Comparison of ENCODE assay signal across 16 cellular contexts in genomic region chr20:58075565-58075964, GRCh38.
DNase-seq lines count a peak whose midpoint lies in the region; TF ChIP-seq lines count a peak whose summit lies in the region.
"Had no signal": no experiment of that assay in that cellular context is flagged by ENCODE, and none has a peak within 500 bp of the region (broad histone marks: within the 10 kb centered on the region; RNA-seq: fewer than 3 reads in every experiment).

No MANE protein-coding gene starts in this region.

- no peaks in the 10 kb centered on the region for H3K36me3 Mint-ChIP-seq in endodermal cell (ENCODE audit: low read depth)
- H3K36me3 Mint-ChIP-seq in osteocyte (ENCODE audit: unreplicated experiment): no peaks in the 10 kb centered on the region

- H3K9ac ChIP-seq in endodermal cell (ENCODE audit: extremely low read depth, low read length, poor library complexity, severe bottlenecking): no peak overlapping the region

- peak; percentile 4 for DNase-seq in NCI-H1105 treated with DMSO at 0.1 percent for 48 hours (lab: John Stamatoyannopoulos, UW)
- DNase-seq in NCI-H1105 (lab: John Stamatoyannopoulos, UW): no peak
- DNase-seq in NCI-H69 (lab: John Stamatoyannopoulos, UW): peak; percentile 51
- DNase-seq in endodermal cell: peak; percentile 24
- DNase-seq in osteocyte (ENCODE audit: extremely low spot score, unreplicated experiment): peak; percentile 38
- no peak for DNase-seq in activated naive CD4-positive, alpha-beta T cell (lab: John Stamatoyannopoulos, UW)
- DNase-seq in LoVo (ENCODE audit: low spot score): no peak
- no peak for DNase-seq in NCI-H345 (lab: John Stamatoyannopoulos, UW)
- DNase-seq: GDM1, NCI-H1417 treated with DMSO at 0.1 percent for 48 hours, NCI-H2029 treated with DMSO at 0.1 percent for 48 hours, NCI-H510A treated with DMSO at 0.1 percent for 48 hours had no signal

- no peak for TF ChIP-seq CTCF in endodermal cell (conservative IDR thresholded peaks at IDR 0.05)
- no peak for TF ChIP-seq CTCF in osteocyte (IDR thresholded peaks at IDR 0.05)

- no peaks in the 10 kb centered on the region for H3K4me1 Mint-ChIP-seq in endodermal cell
- peaks cover 14% of the 10 kb centered on the region for H3K4me1 Mint-ChIP-seq in osteocyte (ENCODE audit: unreplicated experiment)

- H3K27ac Mint-ChIP-seq in endodermal cell (no peak overlapping the region), osteocyte (ENCODE audit: unreplicated experiment) (no peak overlapping the region)
- H3K27ac Mint-ChIP-seq: IgD-negative memory B cell had no signal

- H3K27me3 Mint-ChIP-seq in endodermal cell (ENCODE audit: insufficient read depth) (peaks cover 3% of the 10 kb centered on the region), osteocyte (ENCODE audit: unreplicated experiment) (peaks cover 24% of the 10 kb centered on the region)

- WGBS in endodermal cell (ENCODE audit: insufficient coverage in 1 of 2, insufficient read length in 1 of 2), 2 experiments: 93 to 100% methylated on average over 2 to 13 of the region's 13 CpGs

- no peaks in the 10 kb centered on the region for H3K4me1 ChIP-seq in endodermal cell (ENCODE audit: control insufficient read depth, insufficient read depth, low read length)
- H3K4me1 ChIP-seq: HAP-1 had no signal

- H3K4me3 ChIP-seq in endodermal cell (ENCODE audit: low read length): no peak overlapping the region
- H3K4me3 ChIP-seq: GM12878, HAP-1 had no signal

- no peaks in the 10 kb centered on the region for H3K9me3 Mint-ChIP-seq in endodermal cell
- no peaks in the 10 kb centered on the region for H3K9me3 Mint-ChIP-seq in osteocyte (ENCODE audit: unreplicated experiment)

- H3K36me3 ChIP-seq in endodermal cell (ENCODE audit: control insufficient read depth, insufficient read depth, low read length): no peaks in the 10 kb centered on the region
- H3K36me3 ChIP-seq: HAP-1 had no signal

- H3K9me3 ChIP-seq in endodermal cell (ENCODE audit: control insufficient read depth, low read length): no peaks in the 10 kb centered on the region
- H3K9me3 ChIP-seq: HAP-1 had no signal

- H3K27me3 ChIP-seq in endodermal cell (ENCODE audit: control insufficient read depth, insufficient read depth, low read length, poor library complexity, severe bottlenecking): no peaks in the 10 kb centered on the region

- H3K27ac ChIP-seq in endodermal cell (ENCODE audit: low read depth, low read length): no peak overlapping the region
- H3K27ac ChIP-seq: 22Rv1 had no signal

- H3K4me3 Mint-ChIP-seq in endodermal cell (no peak overlapping the region), osteocyte (ENCODE audit: unreplicated experiment) (no peak overlapping the region)

Comparison
In these comparisons a context has a peak if more than half of its experiments do, and no peak if none do; other contexts are left out.
1. DNase-seq: peak in NCI-H1105 treated with DMSO at 0.1 percent for 48 hours (single experiment), NCI-H69 (single experiment), endodermal cell (single experiment) and osteocyte (single experiment); none in NCI-H1105 (single experiment), activated naive CD4-positive, alpha-beta T cell (0 of 4), LoVo (single experiment) and NCI-H345 (single experiment).